Comparison of ENCODE assay signal across 1 cellular context in the genomic region with DNA sequence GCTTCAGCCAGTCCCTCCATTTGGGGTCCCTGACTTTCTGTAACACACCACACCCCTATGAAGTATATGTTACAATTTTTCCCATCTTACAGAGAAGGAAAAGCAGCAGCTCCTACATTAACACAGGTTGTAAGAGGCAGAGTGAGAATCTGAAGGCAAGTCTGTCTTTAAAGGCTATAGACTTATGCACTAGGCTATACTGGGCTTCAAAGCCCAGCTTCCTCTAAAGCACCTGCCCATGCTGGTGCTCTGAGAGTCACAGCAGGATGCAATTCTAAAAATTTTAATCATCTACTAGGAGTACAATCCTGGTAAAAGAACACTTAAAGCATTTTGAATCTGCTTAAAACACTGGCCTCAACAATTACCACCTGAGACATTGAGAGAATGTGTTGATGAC.
TF ChIP-seq lines count a peak whose summit lies in the region.

No MANE protein-coding gene starts in this region.

TF ChIP-seq in GM23338, 12 proteins besides CTCF, POLR2A, EP300 and RAD21 (continued from another document):
- TF ChIP-seq ZNF114 (CRISPR knock-in tag; IDR thresholded peaks at IDR 0.05) = no peak
- no peak for TF ChIP-seq NANOG (IDR thresholded peaks at IDR 0.05; ENCODE audit: borderline replicate concordance)
- TF ChIP-seq CREB1 (CRISPR knock-in tag; IDR thresholded peaks at IDR 0.05; ENCODE audit: low read depth) = no peak
- TF ChIP-seq, protein P1, sequence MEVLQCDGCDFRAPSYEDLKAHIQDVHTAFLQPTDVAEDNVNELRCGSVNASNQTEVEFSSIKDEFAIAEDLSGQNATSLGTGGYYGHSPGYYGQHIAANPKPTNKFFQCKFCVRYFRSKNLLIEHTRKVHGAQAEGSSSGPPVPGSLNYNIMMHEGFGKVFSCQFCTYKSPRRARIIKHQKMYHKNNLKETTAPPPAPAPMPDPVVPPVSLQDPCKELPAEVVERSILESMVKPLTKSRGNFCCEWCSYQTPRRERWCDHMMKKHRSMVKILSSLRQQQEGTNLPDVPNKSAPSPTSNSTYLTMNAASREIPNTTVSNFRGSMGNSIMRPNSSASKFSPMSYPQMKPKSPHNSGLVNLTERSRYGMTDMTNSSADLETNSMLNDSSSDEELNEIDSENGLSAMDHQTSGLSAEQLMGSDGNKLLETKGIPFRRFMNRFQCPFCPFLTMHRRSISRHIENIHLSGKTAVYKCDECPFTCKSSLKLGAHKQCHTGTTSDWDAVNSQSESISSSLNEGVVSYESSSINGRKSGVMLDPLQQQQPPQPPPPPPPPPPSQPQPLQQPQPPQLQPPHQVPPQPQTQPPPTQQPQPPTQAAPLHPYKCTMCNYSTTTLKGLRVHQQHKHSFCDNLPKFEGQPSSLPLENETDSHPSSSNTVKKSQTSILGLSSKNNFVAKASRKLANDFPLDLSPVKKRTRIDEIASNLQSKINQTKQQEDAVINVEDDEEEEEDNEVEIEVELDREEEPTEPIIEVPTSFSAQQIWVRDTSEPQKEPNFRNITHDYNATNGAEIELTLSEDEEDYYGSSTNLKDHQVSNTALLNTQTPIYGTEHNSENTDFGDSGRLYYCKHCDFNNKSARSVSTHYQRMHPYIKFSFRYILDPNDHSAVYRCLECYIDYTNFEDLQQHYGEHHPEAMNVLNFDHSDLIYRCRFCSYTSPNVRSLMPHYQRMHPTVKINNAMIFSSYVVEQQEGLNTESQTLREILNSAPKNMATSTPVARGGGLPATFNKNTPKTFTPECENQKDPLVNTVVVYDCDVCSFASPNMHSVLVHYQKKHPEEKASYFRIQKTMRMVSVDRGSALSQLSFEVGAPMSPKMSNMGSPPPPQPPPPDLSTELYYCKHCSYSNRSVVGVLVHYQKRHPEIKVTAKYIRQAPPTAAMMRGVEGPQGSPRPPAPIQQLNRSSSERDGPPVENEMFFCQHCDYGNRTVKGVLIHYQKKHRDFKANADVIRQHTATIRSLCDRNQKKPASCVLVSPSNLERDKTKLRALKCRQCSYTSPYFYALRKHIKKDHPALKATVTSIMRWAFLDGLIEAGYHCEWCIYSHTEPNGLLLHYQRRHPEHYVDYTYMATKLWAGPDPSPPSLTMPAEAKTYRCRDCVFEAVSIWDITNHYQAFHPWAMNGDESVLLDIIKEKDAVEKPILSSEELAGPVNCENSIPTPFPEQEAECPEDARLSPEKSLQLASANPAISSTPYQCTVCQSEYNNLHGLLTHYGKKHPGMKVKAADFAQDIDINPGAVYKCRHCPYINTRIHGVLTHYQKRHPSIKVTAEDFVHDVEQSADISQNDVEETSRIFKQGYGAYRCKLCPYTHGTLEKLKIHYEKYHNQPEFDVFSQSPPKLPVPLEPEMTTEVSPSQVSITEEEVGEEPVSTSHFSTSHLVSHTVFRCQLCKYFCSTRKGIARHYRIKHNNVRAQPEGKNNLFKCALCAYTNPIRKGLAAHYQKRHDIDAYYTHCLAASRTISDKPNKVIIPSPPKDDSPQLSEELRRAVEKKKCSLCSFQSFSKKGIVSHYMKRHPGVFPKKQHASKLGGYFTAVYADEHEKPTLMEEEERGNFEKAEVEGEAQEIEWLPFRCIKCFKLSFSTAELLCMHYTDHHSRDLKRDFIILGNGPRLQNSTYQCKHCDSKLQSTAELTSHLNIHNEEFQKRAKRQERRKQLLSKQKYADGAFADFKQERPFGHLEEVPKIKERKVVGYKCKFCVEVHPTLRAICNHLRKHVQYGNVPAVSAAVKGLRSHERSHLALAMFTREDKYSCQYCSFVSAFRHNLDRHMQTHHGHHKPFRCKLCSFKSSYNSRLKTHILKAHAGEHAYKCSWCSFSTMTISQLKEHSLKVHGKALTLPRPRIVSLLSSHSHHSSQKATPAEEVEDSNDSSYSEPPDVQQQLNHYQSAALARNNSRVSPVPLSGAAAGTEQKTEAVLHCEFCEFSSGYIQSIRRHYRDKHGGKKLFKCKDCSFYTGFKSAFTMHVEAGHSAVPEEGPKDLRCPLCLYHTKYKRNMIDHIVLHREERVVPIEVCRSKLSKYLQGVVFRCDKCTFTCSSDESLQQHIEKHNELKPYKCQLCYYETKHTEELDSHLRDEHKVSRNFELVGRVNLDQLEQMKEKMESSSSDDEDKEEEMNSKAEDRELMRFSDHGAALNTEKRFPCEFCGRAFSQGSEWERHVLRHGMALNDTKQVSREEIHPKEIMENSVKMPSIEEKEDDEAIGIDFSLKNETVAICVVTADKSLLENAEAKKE (CRISPR knock-in tag; IDR thresholded peaks at IDR 0.05) = no peak
- TF ChIP-seq, protein P2, sequence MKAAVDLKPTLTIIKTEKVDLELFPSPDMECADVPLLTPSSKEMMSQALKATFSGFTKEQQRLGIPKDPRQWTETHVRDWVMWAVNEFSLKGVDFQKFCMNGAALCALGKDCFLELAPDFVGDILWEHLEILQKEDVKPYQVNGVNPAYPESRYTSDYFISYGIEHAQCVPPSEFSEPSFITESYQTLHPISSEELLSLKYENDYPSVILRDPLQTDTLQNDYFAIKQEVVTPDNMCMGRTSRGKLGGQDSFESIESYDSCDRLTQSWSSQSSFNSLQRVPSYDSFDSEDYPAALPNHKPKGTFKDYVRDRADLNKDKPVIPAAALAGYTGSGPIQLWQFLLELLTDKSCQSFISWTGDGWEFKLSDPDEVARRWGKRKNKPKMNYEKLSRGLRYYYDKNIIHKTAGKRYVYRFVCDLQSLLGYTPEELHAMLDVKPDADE (IDR thresholded peaks at IDR 0.05) = no peak
- TF ChIP-seq JUNB (IDR thresholded peaks at IDR 0.05; ENCODE audit: unreplicated experiment) = no peak
